ENCODE assay signal across 16 cellular contexts in genomic region chr7:155090647-155091046, GRCh38. TPM values are rescaled to one million over a fixed set of nuclear protein-coding genes. Genes with fewer than 3 reads are reported as not detected.
DNase-seq lines count a peak whose midpoint lies in the region; ATAC-seq and TF ChIP-seq lines count a peak whose summit lies in the region.
"Had no signal": no experiment of that assay in that cellular context is flagged by ENCODE, and none has a peak within 500 bp of the region (broad histone marks: within the 10 kb centered on the region; RNA-seq: fewer than 3 reads in every experiment).

No MANE protein-coding gene starts in this region.

- no peak overlapping the region for H3K4me3 ChIP-seq in PC-3 (ENCODE audit: low read length)
- H3K4me3 ChIP-seq: HAP-1, neural progenitor cell, SJSA1 had no signal

- peaks cover 14% of the 10 kb centered on the region for H3K4me1 ChIP-seq in PC-3 (ENCODE audit: insufficient read depth, low read length)
- H3K4me1 ChIP-seq: HAP-1, neural progenitor cell, SJSA1 had no signal

- no peak overlapping the region for H3K4me3 Mint-ChIP-seq in activated naive CD8-positive, alpha-beta T cell treated with anti-CD3 and anti-CD28 coated beads for 36 hours
- H3K4me3 Mint-ChIP-seq: neural progenitor cell had no signal

- peak; percentile 63 to 90 for ATAC-seq in activated naive CD4-positive, alpha-beta T cell treated with anti-CD3 and anti-CD28 coated beads, Interleukin-2, amount 50 U/mL, for 72 hours
- peak; percentile 82 for ATAC-seq in PC-3
- ATAC-seq in stimulated activated naive CD8-positive, alpha-beta T cell treated with anti-CD3 and anti-CD28 coated beads, Interleukin-15, Interleukin-2, amounts not matched to agents 100 U/mL and 50 U/mL, for 24 hours = peak; percentile 98
- ATAC-seq: right cardiac atrium had no signal

- no peaks in the 10 kb centered on the region for H3K9me3 ChIP-seq in PC-3 (ENCODE audit: low read length)
- H3K9me3 ChIP-seq: HAP-1, SJSA1 had no signal

- no TSS peak for BruUV-seq in PC-3 (replicated peaks; lab: Mats Ljungman, UMichigan)

- H3K4me1 Mint-ChIP-seq in activated naive CD8-positive, alpha-beta T cell treated with anti-CD3 and anti-CD28 coated beads for 36 hours = peaks cover 18% of the 10 kb centered on the region
- H3K4me1 Mint-ChIP-seq: neural progenitor cell had no signal

- CTCF ChIA-PET in PC-3 (lab: Charles Lee) = no interaction called here

- intact Hi-C loops in PC-3 (cut with micrococcal nuclease) = no loop called here

- H2AFZ ChIP-seq in PC-3 (ENCODE audit: low read length) = no peak overlapping the region
- H2AFZ ChIP-seq: neural progenitor cell had no signal

- H3K9me2 ChIP-seq in PC-3 (replicated peaks; ENCODE audit: low read length) = no peaks in the 10 kb centered on the region

- peaks cover 5 to 6% of the 10 kb centered on the region in 2 donors for H3K9me3 Mint-ChIP-seq in activated naive CD4-positive, alpha-beta T cell treated with anti-CD3 and anti-CD28 coated beads, Interleukin-2, amount 50 U/mL, for 72 hours
- H3K9me3 Mint-ChIP-seq in activated naive CD8-positive, alpha-beta T cell treated with anti-CD3 and anti-CD28 coated beads for 36 hours = peaks cover 2% of the 10 kb centered on the region

- no peaks in the 10 kb centered on the region for H3K36me3 Mint-ChIP-seq in activated naive CD4-positive, alpha-beta T cell treated with anti-CD3 and anti-CD28 coated beads, Interleukin-2, amount 50 U/mL, for 72 hours
- no peaks in the 10 kb centered on the region for H3K36me3 Mint-ChIP-seq in activated naive CD8-positive, alpha-beta T cell treated with anti-CD3 and anti-CD28 coated beads for 36 hours
- H3K36me3 Mint-ChIP-seq: neural progenitor cell had no signal

- TF ChIP-seq CTCF in PC-3 (conservative IDR thresholded peaks at IDR 0.05; ENCODE audit: low read depth, low read length) = no peak

- no peaks in the 10 kb centered on the region for H3K36me3 ChIP-seq in PC-3 (ENCODE audit: low read depth, low read length)
- H3K36me3 ChIP-seq: HAP-1, neural progenitor cell, SJSA1 had no signal

- H3K27ac Mint-ChIP-seq in activated naive CD4-positive, alpha-beta T cell treated with anti-CD3 and anti-CD28 coated beads, Interleukin-2, amount 50 U/mL, for 72 hours = no peak overlapping the region
- no peak overlapping the region for H3K27ac Mint-ChIP-seq in activated naive CD8-positive, alpha-beta T cell treated with anti-CD3 and anti-CD28 coated beads for 36 hours
- H3K27ac Mint-ChIP-seq: neural progenitor cell had no signal

- H3K27ac ChIP-seq in PC-3 (ENCODE audit: low read length) = no peak overlapping the region
- H3K27ac ChIP-seq: neural progenitor cell, SJSA1 had no signal

- peaks cover 46% of the 10 kb centered on the region for H3K27me3 ChIP-seq in PC-3 (ENCODE audit: low read length)
- H3K27me3 ChIP-seq: neural progenitor cell, SJSA1 had no signal

- POLR2A ChIA-PET in PC-3 (lab: Charles Lee; ENCODE audit: unreplicated experiment) = no interaction called here

- H3F3A ChIP-seq in PC-3 (ENCODE audit: low read length, unreplicated experiment) = no peaks in the 10 kb centered on the region

- H4K20me1 ChIP-seq in PC-3 (ENCODE audit: low read length) = no peaks in the 10 kb centered on the region

- peak overlapping the region; percentile 37 for H3K4me2 ChIP-seq in PC-3 (ENCODE audit: low read length)
- H3K4me2 ChIP-seq: neural progenitor cell had no signal

- no peak overlapping the region for H3K9ac ChIP-seq in PC-3 (ENCODE audit: low read length)
- H3K9ac ChIP-seq: neural progenitor cell had no signal

- H3K79me2 ChIP-seq in PC-3 (ENCODE audit: low read length) = no peaks in the 10 kb centered on the region

- peaks cover 10% of the 10 kb centered on the region for H3K27me3 Mint-ChIP-seq in activated naive CD8-positive, alpha-beta T cell treated with anti-CD3 and anti-CD28 coated beads for 36 hours

- DNase-seq in activated naive CD4-positive, alpha-beta T cell treated with anti-CD3 and anti-CD28 coated beads, Interleukin-2, amount 50 U/mL, for 72 hours (ENCODE audit: low spot score in 2 of 2) = no peak
- DNase-seq in activated naive CD4-positive, alpha-beta T cell treated with Interleukin-2 at 50 U/mL for 16 hours = no peak
- DNase-seq in PC-3 = peak; percentile 84
- peak; percentile 50 for DNase-seq in activated naive CD8-positive, alpha-beta T cell treated with anti-CD3 and anti-CD28 coated beads for 36 hours
- peak; percentile 40 for DNase-seq in stimulated activated naive CD8-positive, alpha-beta T cell treated with anti-CD3 and anti-CD28 coated beads, Interleukin-15, Interleukin-2, amounts not matched to agents 100 U/mL and 50 U/mL, for 24 hours
- no peak for DNase-seq in anterior cingulate cortex (lab: John Stamatoyannopoulos, UW)
- no peak for DNase-seq in OCI-M1 (lab: John Stamatoyannopoulos, UW)
- DNase-seq in T-helper 9 cell = no peak
- DNase-seq: glutamatergic neuron, islet precursor cell, NCI-H1930, NCI-H82, right cardiac atrium had no signal

RNA-seq across cellular contexts. Expression of gene HTR5A, which starts 20.5 kb away (rescaled TPM):
- not detected for total RNA-seq in activated naive CD4-positive, alpha-beta T cell treated with anti-CD3 and anti-CD28 coated beads, Interleukin-2, amount 50 U/mL, for 72 hours
- total RNA-seq in PC-3 (2014; rRNA removed) = not detected in 2 replicates
- not detected for total RNA-seq in activated naive CD8-positive, alpha-beta T cell treated with anti-CD3 and anti-CD28 coated beads for 36 hours
- total RNA-seq: right cardiac atrium, SJSA1 had no signal

Comparison
In these comparisons a context has a peak if more than half of its experiments do, and no peak if none do; other contexts are left out.
1. DNase-seq: peak in PC-3 (single experiment), activated naive CD8-positive, alpha-beta T cell treated with anti-CD3 and anti-CD28 coated beads for 36 hours (single experiment) and stimulated activated naive CD8-positive, alpha-beta T cell treated with anti-CD3 and anti-CD28 coated beads, Interleukin-15, Interleukin-2, amounts not matched to agents 100 U/mL and 50 U/mL, for 24 hours (single experiment); none in activated naive CD4-positive, alpha-beta T cell treated with anti-CD3 and anti-CD28 coated beads, Interleukin-2, amount 50 U/mL, for 72 hours (0 of 2), activated naive CD4-positive, alpha-beta T cell treated with Interleukin-2 at 50 U/mL for 16 hours (single experiment), anterior cingulate cortex (0 of 58), OCI-M1 (single experiment) and T-helper 9 cell (single experiment).
2. Peak in every context shown above with its lines, with median percentiles within 50 percentile points of each other: ATAC-seq.